Comparison of ENCODE assay signal across 24 cellular contexts in genomic region chr11:32538804-32539203, GRCh38.
"Had no signal": no experiment of that assay in that cellular context is flagged by ENCODE, and none has a peak within 500 bp of the region (broad histone marks: within the 10 kb centered on the region; RNA-seq: fewer than 3 reads in every experiment).

No MANE protein-coding gene starts in this region.

- DNase-seq: colonic mucosa; cortex of kidney; dermis blood vessel endothelial cell; dorsolateral prefrontal cortex; effector CD4-positive, alpha-beta T cell; effector CD8-positive, alpha-beta T cell; effector memory CD4-positive, alpha-beta T cell; effector memory CD8-positive, alpha-beta T cell; endodermal cell; erythroblast; esophagus squamous epithelium; foreskin fibroblast; foreskin keratinocyte; foreskin melanocyte; gastrocnemius medialis; glutamatergic neuron; head of caudate nucleus; heart left ventricle; heart right ventricle had no signal

- H3K4me1 ChIP-seq: colonic mucosa, esophagus muscularis mucosa, esophagus squamous epithelium, foreskin keratinocyte, gastrocnemius medialis, gastroesophageal sphincter, heart left ventricle, heart right ventricle had no signal

- H3K27ac ChIP-seq: colonic mucosa, coronary artery, dorsolateral prefrontal cortex, epithelial cell of prostate, esophagus muscularis mucosa, esophagus squamous epithelium, foreskin keratinocyte, gastrocnemius medialis, gastroesophageal sphincter, heart left ventricle, heart right ventricle had no signal

- H3K4me3 ChIP-seq: colonic mucosa, coronary artery, dorsolateral prefrontal cortex, esophagus muscularis mucosa, esophagus squamous epithelium, gastrocnemius medialis, gastroesophageal sphincter, heart left ventricle, heart right ventricle had no signal

- H3K27me3 ChIP-seq: colonic mucosa, esophagus muscularis mucosa, esophagus squamous epithelium, foreskin keratinocyte, gastrocnemius medialis, gastroesophageal sphincter, heart left ventricle, heart right ventricle had no signal

- H3K9me3 ChIP-seq: colonic mucosa, esophagus muscularis mucosa, esophagus squamous epithelium, gastrocnemius medialis, gastroesophageal sphincter, heart left ventricle, heart right ventricle had no signal

- H3K36me3 ChIP-seq: colonic mucosa, esophagus muscularis mucosa, esophagus squamous epithelium, gastrocnemius medialis, gastroesophageal sphincter, heart left ventricle, heart right ventricle had no signal

- ATAC-seq: effector memory CD8-positive, alpha-beta T cell; esophagus mucosa; foreskin keratinocyte; gastrocnemius medialis; gastroesophageal sphincter; heart left ventricle; heart right ventricle had no signal
